Comparison of ENCODE assay signal across 13 cellular contexts in the genomic region with DNA sequence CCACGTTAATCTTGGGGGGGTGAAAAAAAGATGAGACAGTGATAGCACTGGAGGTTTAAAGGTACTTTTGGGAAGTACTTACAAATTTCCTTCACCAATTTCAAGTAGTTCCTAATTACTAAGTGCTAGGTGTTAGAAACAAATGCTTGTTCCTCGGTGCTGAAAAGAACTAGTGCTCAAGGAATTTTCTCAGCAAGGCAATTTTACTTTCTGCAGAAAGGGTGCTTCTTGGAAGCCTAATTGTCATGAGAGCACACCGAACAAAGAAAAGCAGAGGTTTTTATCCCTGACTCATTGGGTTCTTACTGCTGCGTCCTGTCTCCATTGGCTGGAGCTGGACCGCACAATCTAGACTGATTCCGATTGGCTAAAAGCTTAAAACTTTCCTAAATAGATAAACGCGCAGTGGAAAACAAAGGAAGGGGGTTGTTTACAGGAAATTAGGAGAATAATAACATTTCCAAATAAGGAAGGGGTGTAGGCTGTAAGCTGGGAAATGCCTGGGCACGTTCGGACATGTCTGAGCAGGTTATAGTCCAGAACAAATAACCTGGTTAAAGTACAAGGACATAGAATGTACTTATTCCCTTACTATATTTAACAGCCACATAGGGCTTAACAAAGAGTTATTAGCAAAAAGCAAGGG. TPM values are rescaled to one million over a fixed set of nuclear protein-coding genes. Genes with fewer than 3 reads are reported as not detected.
A peak's percentile ranks its signal among the peaks of the same experiment; 100 is the strongest.
DNase-seq lines count a peak whose midpoint lies in the region; ATAC-seq and TF ChIP-seq lines count a peak whose summit lies in the region.
"Had no signal": no experiment of that assay in that cellular context is flagged by ENCODE, and none has a peak within 500 bp of the region (broad histone marks: within the 10 kb centered on the region; RNA-seq: fewer than 3 reads in every experiment).

No MANE protein-coding gene starts in this region.

- H3K9ac ChIP-seq in HCT116 (ENCODE audit: low read length) = no peak overlapping the region
- H3K9ac ChIP-seq: parathyroid adenoma had no signal

- H3K9me2 ChIP-seq in HCT116 (ENCODE audit: insufficient read depth) = no peaks in the 10 kb centered on the region

- H3K27me3 ChIP-seq in CD4-positive, CD25-positive, alpha-beta regulatory T cell (ENCODE audit: control insufficient read depth, insufficient read depth, low read length) = no peaks in the 10 kb centered on the region
- H3K27me3 ChIP-seq in HCT116 (ENCODE audit: insufficient read depth, low read length) (no peaks in the 10 kb centered on the region), right lobe of liver (no peaks in the 10 kb centered on the region), uterus (no peaks in the 10 kb centered on the region)
- H3K27me3 ChIP-seq: body of pancreas, esophagus muscularis mucosa had no signal

- peaks cover 71% of the 10 kb centered on the region for H3K36me3 Mint-ChIP-seq in CD4-positive, CD25-positive, alpha-beta regulatory T cell
- no peaks in the 10 kb centered on the region for H3K36me3 Mint-ChIP-seq in activated T-helper 17 cell treated with anti-CD3 and anti-CD28 coated beads, Interleukin-2, amount 50 U/mL, for 72 hours (ENCODE audit: low read depth)

- POLR2A ChIA-PET in HCT116 (lab: Charles Lee) = no interaction called here

- peaks cover 99% of the 10 kb centered on the region for H3K36me3 ChIP-seq in CD4-positive, CD25-positive, alpha-beta regulatory T cell (ENCODE audit: control insufficient read depth, insufficient read depth, low read length)
- H3K36me3 ChIP-seq in HCT116 (ENCODE audit: control insufficient read depth in 1 of 2, insufficient read depth in 2 of 2, low read length in 2 of 2) = peaks cover 74 to 87% of the 10 kb centered on the region in 2 experiments
- H3K36me3 ChIP-seq in right lobe of liver = peaks cover 26 to 93% (median 62%) of the 10 kb centered on the region in 4 donors
- H3K36me3 ChIP-seq in uterus = no peaks in the 10 kb centered on the region

- H3K4me2 ChIP-seq in HCT116 (ENCODE audit: low read length) = no peak overlapping the region

- 86% methylated on average over 10 of the region's 10 CpGs for WGBS in right lobe of liver (ENCODE audit: insufficient coverage, low coverage, low lambda C conversion rate, missing lambda C conversion rate)

- peak in 1 of 3 donors; percentile 31 for DNase-seq in CD4-positive, CD25-positive, alpha-beta regulatory T cell
- DNase-seq in HCT116 (ENCODE audit: low read depth, low spot score) (no peak), right lobe of liver (no peak), NCI-H82 (lab: John Stamatoyannopoulos, UW) (no peak), uterus (no peak), NCI-H187 (lab: John Stamatoyannopoulos, UW) (no peak)
- DNase-seq: activated CD4-positive, alpha-beta T cell treated with anti-CD3 and anti-CD28 coated beads, Interleukin-2, amount 50 U/mL, for 4 hours; body of pancreas; NCI-H345; SHP77 treated with DMSO at 0.1 percent for 48 hours had no signal

- CTCF ChIA-PET in HCT116 (lab: Charles Lee) = no interaction called here

- RAD21 ChIA-PET in HCT116 (lab: Charles Lee; ENCODE audit: low non-redundant PET in 1 of 2, low total read pairs in 2 of 2, uncharacterized antibody in 2 of 2, unreplicated experiment in 2 of 2) = no interaction called here

- H3K4me3 Mint-ChIP-seq in CD4-positive, CD25-positive, alpha-beta regulatory T cell = peak overlapping the region in 2 of 4 donors; percentile 21 to 31
- H3K4me3 Mint-ChIP-seq in activated T-helper 17 cell treated with anti-CD3 and anti-CD28 coated beads, Interleukin-2, amount 50 U/mL, for 72 hours = peak overlapping the region; percentile 8

- ATAC-seq in CD4-positive, CD25-positive, alpha-beta regulatory T cell (ENCODE audit: low read depth in 2 of 2) = no peak
- ATAC-seq in HCT116 = no peak
- ATAC-seq in activated T-helper 17 cell treated with anti-CD3 and anti-CD28 coated beads, Interleukin-2, amount 50 U/mL, for 72 hours (replicated peaks) = no peak
- ATAC-seq in right lobe of liver = peak in 3 of 4 donors; percentile 37 to 45 (median 41)
- ATAC-seq: body of pancreas had no signal

- peak overlapping the region in 1 of 3 donors; percentile 89 for H3K27ac Mint-ChIP-seq in CD4-positive, CD25-positive, alpha-beta regulatory T cell
- H3K27ac Mint-ChIP-seq in activated T-helper 17 cell treated with anti-CD3 and anti-CD28 coated beads, Interleukin-2, amount 50 U/mL, for 72 hours = peak overlapping the region; percentile 27

- peaks cover 36 to 42% of the 10 kb centered on the region in 2 experiments for H3K9me3 ChIP-seq in CD4-positive, CD25-positive, alpha-beta regulatory T cell (ENCODE audit: control insufficient read depth in 2 of 2, low read length in 2 of 2)
- H3K9me3 ChIP-seq in HCT116 (ENCODE audit: control insufficient read depth in 1 of 2, insufficient read depth in 1 of 2, low read depth in 1 of 2, low read length in 2 of 2) (peaks cover 14 to 30% of the 10 kb centered on the region in 2 experiments; a peak in 3 of 4 replicates), right lobe of liver (peaks cover 0 to 4% (median 0%) of the 10 kb centered on the region in 4 donors), uterus (peaks cover 0 to 19% of the 10 kb centered on the region in 2 donors)

- TF ChIP-seq POLR2A in HCT116 (IDR thresholded peaks at IDR 0.05; ENCODE audit: borderline replicate concordance, extremely low read depth, insufficient read depth, insufficient read length) = no peak
- TF ChIP-seq POLR2A in right lobe of liver (IDR thresholded peaks at IDR 0.05) = no peak
- TF ChIP-seq POLR2A in uterus (IDR thresholded peaks at IDR 0.05) = no peak

- H4K20me1 ChIP-seq in HCT116 (ENCODE audit: insufficient read depth) = no peaks in the 10 kb centered on the region

- TF ChIP-seq RAD21 in HCT116 (IDR thresholded peaks at IDR 0.05; ENCODE audit: low read depth) = no peak

- H3K27me3 Mint-ChIP-seq in CD4-positive, CD25-positive, alpha-beta regulatory T cell = no peaks in the 10 kb centered on the region
- H3K27me3 Mint-ChIP-seq in activated T-helper 17 cell treated with anti-CD3 and anti-CD28 coated beads, Interleukin-2, amount 50 U/mL, for 72 hours = no peaks in the 10 kb centered on the region

- H2AFZ ChIP-seq in HCT116 (ENCODE audit: low read depth, low read length, poor library complexity, severe bottlenecking) = no peak overlapping the region
- H2AFZ ChIP-seq: parathyroid adenoma had no signal

- no peak overlapping the region for H3K27ac ChIP-seq in CD4-positive, CD25-positive, alpha-beta regulatory T cell (ENCODE audit: insufficient read depth, low read length, poor library complexity, severe bottlenecking)
- H3K27ac ChIP-seq in HCT116 (ENCODE audit: low read depth, low read length) (0 out of 2 replicates have a peak overlapping the region, but pooled peaks have one; percentile 12), right lobe of liver (peak overlapping the region in 1 of 3 donors; percentile 30), uterus (no peak overlapping the region)
- H3K27ac ChIP-seq: body of pancreas, esophagus muscularis mucosa, parathyroid adenoma had no signal

- H3K9me3 Mint-ChIP-seq in CD4-positive, CD25-positive, alpha-beta regulatory T cell = peaks cover 0 to 32% (median 16%) of the 10 kb centered on the region in 7 donors
- peaks cover 16% of the 10 kb centered on the region for H3K9me3 Mint-ChIP-seq in activated T-helper 17 cell treated with anti-CD3 and anti-CD28 coated beads, Interleukin-2, amount 50 U/mL, for 72 hours

- peaks cover 81% of the 10 kb centered on the region for H3K79me2 ChIP-seq in HCT116 (ENCODE audit: insufficient read depth, low read length)

- peaks cover 2 to 17% (median 7%) of the 10 kb centered on the region in 4 donors for H3K4me1 Mint-ChIP-seq in CD4-positive, CD25-positive, alpha-beta regulatory T cell
- H3K4me1 Mint-ChIP-seq in activated T-helper 17 cell treated with anti-CD3 and anti-CD28 coated beads, Interleukin-2, amount 50 U/mL, for 72 hours = peaks cover 7% of the 10 kb centered on the region

- TF ChIP-seq CTCF in HCT116 (IDR thresholded peaks at IDR 0.05 in 2 of 3, conservative IDR thresholded peaks at IDR 0.05 in 1 of 3; ENCODE audit: borderline replicate concordance in 1 of 3, insufficient read depth in 1 of 3, low read depth in 2 of 3, low read length in 2 of 3) = no peak
- no peak for TF ChIP-seq CTCF in right lobe of liver (IDR thresholded peaks at IDR 0.05)
- no peak for TF ChIP-seq CTCF in uterus (IDR thresholded peaks at IDR 0.05)

- BruUV-seq in HCT116 (replicated peaks; lab: Mats Ljungman, UMichigan) = no TSS peak

- H3K4me3 ChIP-seq in CD4-positive, CD25-positive, alpha-beta regulatory T cell (ENCODE audit: low read depth, low read length) = peak overlapping the region; percentile 14
- H3K4me3 ChIP-seq in HCT116 (replicated peaks in 1 of 2; ENCODE audit: low read depth in 1 of 2, low read length in 2 of 2) = no peak overlapping the region
- no peak overlapping the region for H3K4me3 ChIP-seq in right lobe of liver
- no peak overlapping the region for H3K4me3 ChIP-seq in uterus
- H3K4me3 ChIP-seq: body of pancreas, esophagus muscularis mucosa had no signal

- H3K4me1 ChIP-seq in CD4-positive, CD25-positive, alpha-beta regulatory T cell (ENCODE audit: control insufficient read depth, insufficient read depth, low read length, poor library complexity, severe bottlenecking) = no peaks in the 10 kb centered on the region
- H3K4me1 ChIP-seq in HCT116 (ENCODE audit: control insufficient read depth in 1 of 2, insufficient read depth in 2 of 2, low read length in 2 of 2) = no peaks in the 10 kb centered on the region
- H3K4me1 ChIP-seq in right lobe of liver = no peaks in the 10 kb centered on the region
- no peaks in the 10 kb centered on the region for H3K4me1 ChIP-seq in uterus
- H3K4me1 ChIP-seq: parathyroid adenoma had no signal

- intact Hi-C loops in HCT116 (cut with micrococcal nuclease) (no loop called here), right lobe of liver (cut with DNase I) (loop anchor here (10.0 kb wide), 2 partner anchors 45 to 55 kb away; no protein-coding TSS in a partner anchor), uterus (cut with DNase I; ENCODE audit: low total_unique reads) (no loop called here)

RNA-seq across cellular contexts. Expression of gene CHD2, which starts 49.6 kb away (rescaled TPM):
- 579 TPM for total RNA-seq in CD4-positive, CD25-positive, alpha-beta regulatory T cell
- 10 to 100 TPM; 44.3 to 52.1 (median 48.6) TPM for polyA plus RNA-seq in CD4-positive, CD25-positive, alpha-beta regulatory T cell
- total RNA-seq in HCT116 (2021; ENCODE audit: unreplicated experiment) (116 TPM), right lobe of liver (10 to 100 TPM; 41.4 to 65.0 (median 56.6) TPM), uterus (100 to 1,000 TPM in 3 of 4 donors, 10 to 100 TPM in 1; 71.0 to 166 (median 152) TPM)
- polyA plus RNA-seq in HCT116 (2012) = 64.4 and 68.7 TPM in 2 replicates
- 100 to 1,000 TPM; 159 to 357 TPM for total RNA-seq in activated T-helper 17 cell treated with anti-CD3 and anti-CD28 coated beads, Interleukin-2, amount 50 U/mL, for 72 hours

Comparison
In these comparisons a context has a peak if more than half of its experiments do, and no peak if none do; other contexts are left out.
1. ATAC-seq: peak in right lobe of liver (3 of 4); none in CD4-positive, CD25-positive, alpha-beta regulatory T cell (0 of 2), HCT116 (single experiment) and activated T-helper 17 cell treated with anti-CD3 and anti-CD28 coated beads, Interleukin-2, amount 50 U/mL, for 72 hours (single experiment).
2. intact Hi-C loops: an anchor here in right lobe of liver (10.0 kb wide); none called in HCT116 and uterus.